27 cellular contexts compared by ENCODE assay signal in genomic region chr15:42141246-42141645, GRCh38. TPM values are rescaled to one million over a fixed set of nuclear protein-coding genes. Genes with fewer than 3 reads are reported as not detected.
A peak's percentile ranks its signal among the peaks of the same experiment; 100 is the strongest.
DNase-seq lines count a peak whose midpoint lies in the region; ATAC-seq, FAIRE-seq and TF ChIP-seq lines count a peak whose summit lies in the region.
"Had no signal": no experiment of that assay in that cellular context is flagged by ENCODE, and none has a peak within 500 bp of the region (broad histone marks: within the 10 kb centered on the region; RNA-seq: fewer than 3 reads in every experiment).

No MANE protein-coding gene starts in this region.

- H3K4me3 ChIP-seq in RWPE2 (ENCODE audit: severe bottlenecking) (no peak overlapping the region), HepG2 (replicated peaks in 1 of 3; ENCODE audit: insufficient read depth in 1 of 3, low read depth in 2 of 3, low read length in 3 of 3) (no peak overlapping the region), sigmoid colon (no peak overlapping the region), trophoblast cell (ENCODE audit: low read depth, low read length) (no peak overlapping the region)
- H3K4me3 ChIP-seq: SJCRH30 had no signal

- 80% methylated on average over 5 of the region's 7 CpGs for WGBS in HepG2 (ENCODE audit: low lambda C conversion rate)
- WGBS in sigmoid colon, 2 donors: 92 to 95% methylated on average over 7 of the region's 7 CpGs
- WGBS in trophoblast cell (ENCODE audit: extremely low coverage, insufficient coverage, insufficient read length): no CpG with 5 or more reads among the region's 7 CpGs

- TF ChIP-seq CTCF in RWPE2 (IDR thresholded peaks at IDR 0.05; ENCODE audit: poor library complexity, severe bottlenecking): no peak
- no peak for TF ChIP-seq CTCF in HepG2 (CRISPR knock-in tag; IDR thresholded peaks at IDR 0.05)
- no peak for TF ChIP-seq CTCF in sigmoid colon (IDR thresholded peaks at IDR 0.05)

- TF ChIP-seq EP300 in HepG2 (IDR thresholded peaks at IDR 0.05; ENCODE audit: low read depth in 2 of 2, low read length in 2 of 2): no peak
- no peak for TF ChIP-seq EP300 in HepG2 (CRISPR knock-in tag; IDR thresholded peaks at IDR 0.05; ENCODE audit: borderline replicate concordance)
- TF ChIP-seq EP300 in sigmoid colon (IDR thresholded peaks at IDR 0.05): no peak

- H3K79me2 ChIP-seq in HepG2 (ENCODE audit: insufficient read depth, low read length) (no peaks in the 10 kb centered on the region), trophoblast cell (ENCODE audit: control insufficient read depth, insufficient read depth, low read length, poor library complexity) (no peaks in the 10 kb centered on the region)

- H3K9ac ChIP-seq in HepG2 (ENCODE audit: insufficient read depth, low read depth, low read length) (no peak overlapping the region), trophoblast cell (ENCODE audit: low read length) (no peak overlapping the region)

- no peak overlapping the region for H3K23ac ChIP-seq in trophoblast cell (ENCODE audit: low read length)

- no peak for TF ChIP-seq POLR2A in HepG2 (IDR thresholded peaks at IDR 0.05; ENCODE audit: insufficient read depth in 1 of 2, low read depth in 2 of 2, low read length in 2 of 2)
- no peak for TF ChIP-seq POLR2A in sigmoid colon (IDR thresholded peaks at IDR 0.05)

- H4K20me1 ChIP-seq in HepG2 (ENCODE audit: insufficient read depth, low read length): no peaks in the 10 kb centered on the region

- in situ Hi-C loops in HepG2 (cut with HindIII; ENCODE audit: extremely low pct_ligation_motif_present, low pct_unique_long_range_greater_than_20kb): no loop called here

- H3K79me1 ChIP-seq in trophoblast cell (ENCODE audit: low read length): no peaks in the 10 kb centered on the region

- H3K4me1 ChIP-seq in RWPE2 (ENCODE audit: insufficient read depth, poor library complexity, severe bottlenecking) (no peaks in the 10 kb centered on the region), HepG2 (ENCODE audit: insufficient read depth, low read length) (peaks cover 59% of the 10 kb centered on the region), sigmoid colon (no peaks in the 10 kb centered on the region), trophoblast cell (ENCODE audit: control insufficient read depth in 1 of 2, insufficient read depth in 2 of 2, low read length in 2 of 2) (no peaks in the 10 kb centered on the region)
- H3K4me1 ChIP-seq: SJCRH30 had no signal

- intact Hi-C loops in HepG2 (cut with micrococcal nuclease; ENCODE audit: unreplicated experiment): no loop called here
- intact Hi-C loops in sigmoid colon (cut with DNase I): no loop called here

- CTCF ChIA-PET in HepG2 (lab: Yijun Ruan, JAX; ENCODE audit: low intra/inter-chr PET ratio, low total read pairs): no interaction called here

- no peak overlapping the region for H2BK12ac ChIP-seq in trophoblast cell (ENCODE audit: low read length)

- no peak overlapping the region for H2BK120ac ChIP-seq in trophoblast cell (ENCODE audit: insufficient read depth, low read length, poor library complexity)

- H3K14ac ChIP-seq in trophoblast cell (ENCODE audit: low read length): no peak overlapping the region

- H2BK5ac ChIP-seq in trophoblast cell (ENCODE audit: low read depth, low read length, poor library complexity): no peak overlapping the region

- H4K8ac ChIP-seq in trophoblast cell (ENCODE audit: low read depth, low read length): no peak overlapping the region

- H3K9me3 ChIP-seq in RWPE2 (ENCODE audit: severe bottlenecking): no peaks in the 10 kb centered on the region
- peaks cover 24% of the 10 kb centered on the region for H3K9me3 ChIP-seq in HepG2 (ENCODE audit: low read length)
- H3K9me3 ChIP-seq in sigmoid colon: no peaks in the 10 kb centered on the region
- H3K9me3 ChIP-seq in trophoblast cell (ENCODE audit: insufficient read depth, low read depth, low read length): peaks cover 4% of the 10 kb centered on the region
- H3K9me3 ChIP-seq: SJCRH30 had no signal

- no peak overlapping the region for H3K4ac ChIP-seq in trophoblast cell (ENCODE audit: low read depth, low read length)

- DNase-seq in activated effector memory CD4-positive, alpha-beta T cell treated with anti-CD3 and anti-CD28 coated beads, Interleukin-2, amount 50 U/mL, for 16 hours: peak; percentile 33
- no peak for DNase-seq in activated effector memory CD4-positive, alpha-beta T cell treated with Interleukin-2 at 50 U/mL for 16 hours
- peak; percentile 56 for DNase-seq in RWPE2 (ENCODE audit: low spot score)
- DNase-seq in HepG2 (ENCODE audit: low spot score): no peak
- DNase-seq in sigmoid colon: peak; percentile 57
- DNase-seq in RKO (ENCODE audit: low spot score): no peak
- no peak for DNase-seq in trophoblast cell
- DNase-seq: Calu3, DMS79 treated with DMSO at 0.1 percent for 48 hours, GF-D8, Karpas-422, NCI-H1092, NCI-H1417 treated with DMSO at 0.1 percent for 48 hours, NCI-H187, NCI-H2081 treated with DMSO at 0.1 percent for 48 hours, NCI-H2171, NCI-H226, NCI-H510A, NCI-H69, SJCRH30 had no signal

- no peaks in the 10 kb centered on the region for H3K27me3 ChIP-seq in RWPE2 (ENCODE audit: insufficient read depth, poor library complexity, severe bottlenecking)
- peaks cover 0 to 29% of the 10 kb centered on the region in 2 experiments; a peak in 2 of 5 replicates for H3K27me3 ChIP-seq in HepG2 (ENCODE audit: control insufficient read depth in 1 of 2, insufficient read depth in 2 of 2, low read length in 2 of 2)
- no peaks in the 10 kb centered on the region for H3K27me3 ChIP-seq in sigmoid colon
- H3K27me3 ChIP-seq in trophoblast cell (ENCODE audit: insufficient read depth, low read length): no peaks in the 10 kb centered on the region
- H3K27me3 ChIP-seq: SJCRH30 had no signal

- no peak overlapping the region for H4K12ac ChIP-seq in trophoblast cell (ENCODE audit: low read depth, low read length)

- ATAC-seq in RWPE2 (ENCODE audit: low read depth) (no peak), HepG2 (no peak)
- ATAC-seq: HCT116, Panc1 had no signal

- TF ChIP-seq RAD21 in HepG2 (CRISPR knock-in tag; IDR thresholded peaks at IDR 0.05): no peak

- H3K27ac ChIP-seq in RWPE2 (ENCODE audit: poor library complexity, severe bottlenecking): no peak overlapping the region
- no peak overlapping the region for H3K27ac ChIP-seq in HepG2 (ENCODE audit: extremely low read length, insufficient read depth, low read length)
- H3K27ac ChIP-seq in sigmoid colon: no peak overlapping the region
- no peak overlapping the region for H3K27ac ChIP-seq in trophoblast cell (ENCODE audit: low read depth, low read length)
- H3K27ac ChIP-seq: SJCRH30 had no signal

- no TSS peak for BruUV-seq in HepG2 (replicated peaks; lab: Mats Ljungman, UMichigan)

- H3K36me3 ChIP-seq in RWPE2 (ENCODE audit: low read depth) (no peaks in the 10 kb centered on the region), HepG2 (replicated peaks in 1 of 2; ENCODE audit: control insufficient read depth in 1 of 2, insufficient read depth in 2 of 2, low read length in 2 of 2) (no peaks in the 10 kb centered on the region), sigmoid colon (no peaks in the 10 kb centered on the region), trophoblast cell (ENCODE audit: control insufficient read depth in 1 of 2, insufficient read depth in 2 of 2, low read length in 2 of 2) (no peaks in the 10 kb centered on the region)
- H3K36me3 ChIP-seq: SJCRH30 had no signal

- POLR2A ChIA-PET in HepG2 (lab: Yijun Ruan, JAX): no interaction called here

- no peak overlapping the region for H3K18ac ChIP-seq in trophoblast cell (ENCODE audit: low read length)

- no peak overlapping the region for H4K91ac ChIP-seq in trophoblast cell (ENCODE audit: low read depth, low read length)

- FAIRE-seq in HepG2 (lab: Jason Lieb, UNC): no peak
- FAIRE-seq: GM12891 had no signal

- H3K4me2 ChIP-seq in HepG2 (ENCODE audit: low read depth, low read length) (no peak overlapping the region), trophoblast cell (ENCODE audit: low read length) (no peak overlapping the region)

- no peak overlapping the region for H2AK5ac ChIP-seq in trophoblast cell (ENCODE audit: low read length)

- H2AFZ ChIP-seq in HepG2 (ENCODE audit: low read length): no peak overlapping the region
- H2AFZ ChIP-seq in trophoblast cell (ENCODE audit: insufficient read depth, low read length, poor library complexity): no peak overlapping the region

RNA-seq across cellular contexts. Expression of gene PLA2G4F, which starts 15.2 kb away (rescaled TPM):
- total RNA-seq in HepG2 (2016; rRNA removed; fragmentation: Illumina TruSeq; extraction: Trizol) (not detected in 2 replicates), sigmoid colon (under 1 TPM in 2 of 4 donors, not detected in 2; under 0.01 to 0.71 TPM)
- not detected in 2 replicates for total RNA-seq in HepG2 (2016; cell fraction: cytosol; rRNA removed; fragmentation: Illumina TruSeq; extraction: Trizol; ENCODE audit: low read depth)
- total RNA-seq in HepG2 (2016; cell fraction: insoluble cytoplasmic fraction; rRNA removed; fragmentation: Illumina TruSeq; extraction: Trizol): not detected in 2 replicates
- not detected in 2 replicates for total RNA-seq in HepG2 (2016; cell fraction: membrane; rRNA removed; fragmentation: Illumina TruSeq; extraction: Trizol)
- total RNA-seq in HepG2 (2016; cell fraction: nucleus; rRNA removed; fragmentation: Illumina TruSeq; extraction: Trizol): not detected in 2 replicates
- polyA plus RNA-seq in HepG2 (2011; rRNA removed) (0.01 and 0.07 TPM in 2 replicates), sigmoid colon (10 to 100 TPM in 2 of 3 donors, 1 to 10 TPM in 1; 7.2 to 28.8 (median 12.9) TPM)
- polyA plus RNA-seq in HepG2 (2011; cell fraction: cytosol; rRNA removed): not detected in 2 replicates
- not detected in 2 replicates for polyA plus RNA-seq in HepG2 (2011; cell fraction: nucleus; rRNA removed)
- not detected in 2 replicates for polyA plus RNA-seq in HepG2 (2012)
- not detected in 2 replicates for polyA plus RNA-seq in HepG2 (2016; cell fraction: cytosol; fragmentation: Illumina TruSeq; extraction: Trizol; ENCODE audit: low read depth)
- not detected in 2 replicates for polyA plus RNA-seq in HepG2 (2016; cell fraction: insoluble cytoplasmic fraction; fragmentation: Illumina TruSeq; extraction: Trizol; ENCODE audit: low read depth)
- polyA plus RNA-seq in HepG2 (2016; cell fraction: membrane; fragmentation: Illumina TruSeq; extraction: Trizol; ENCODE audit: low read depth): not detected in 2 replicates
- polyA plus RNA-seq in HepG2 (2016; cell fraction: nucleus; fragmentation: Illumina TruSeq; extraction: Trizol; ENCODE audit: insufficient read depth, low read depth): not detected in 2 replicates
- 0.16 TPM in 1 of 2 replicates, not detected in the other for polyA minus RNA-seq in HepG2 (2011; rRNA and poly(A)+ RNA removed; ENCODE audit: low replicate concordance)
- polyA minus RNA-seq in HepG2 (2011; cell fraction: cytosol; rRNA and poly(A)+ RNA removed): not detected in 2 replicates
- polyA minus RNA-seq in HepG2 (2011; cell fraction: nucleus; rRNA and poly(A)+ RNA removed): not detected in 2 replicates
- 0.96 and 1.1 TPM in 2 replicates for polyA plus RNA-seq in trophoblast cell (2013)
- total RNA-seq: A172, H4, OCI-LY7, SJCRH30 had no signal
- polyA plus RNA-seq: BJ had no signal

RNA-seq across cellular contexts. Expression of gene PLA2G4D, which starts 46.9 kb away (rescaled TPM):
- total RNA-seq in HepG2 (2016; rRNA removed; fragmentation: Illumina TruSeq; extraction: Trizol) (0.04 TPM in 1 of 2 replicates, not detected in the other), sigmoid colon (under 1 TPM in 1 of 4 donors, not detected in 3; 0.28 TPM)
- not detected in 2 replicates for total RNA-seq in HepG2 (2016; cell fraction: cytosol; rRNA removed; fragmentation: Illumina TruSeq; extraction: Trizol; ENCODE audit: low read depth)
- total RNA-seq in HepG2 (2016; cell fraction: insoluble cytoplasmic fraction; rRNA removed; fragmentation: Illumina TruSeq; extraction: Trizol): not detected in 2 replicates
- total RNA-seq in HepG2 (2016; cell fraction: membrane; rRNA removed; fragmentation: Illumina TruSeq; extraction: Trizol): not detected in 2 replicates
- total RNA-seq in HepG2 (2016; cell fraction: nucleus; rRNA removed; fragmentation: Illumina TruSeq; extraction: Trizol): not detected in 2 replicates
- polyA plus RNA-seq in HepG2 (2011; rRNA removed) (0.21 and 0.29 TPM in 2 replicates), sigmoid colon (under 1 TPM in 2 of 3 donors, not detected in 1; under 0.01 to 0.31 TPM)
- polyA plus RNA-seq in HepG2 (2011; cell fraction: cytosol; rRNA removed): 0.11 and 0.14 TPM in 2 replicates
- polyA plus RNA-seq in HepG2 (2011; cell fraction: nucleus; rRNA removed): 0.78 and 1.4 TPM in 2 replicates
- 0.16 and 0.30 TPM in 2 replicates for polyA plus RNA-seq in HepG2 (2012)
- not detected in 2 replicates for polyA plus RNA-seq in HepG2 (2016; cell fraction: cytosol; fragmentation: Illumina TruSeq; extraction: Trizol; ENCODE audit: low read depth)
- polyA plus RNA-seq in HepG2 (2016; cell fraction: insoluble cytoplasmic fraction; fragmentation: Illumina TruSeq; extraction: Trizol; ENCODE audit: low read depth): not detected in 2 replicates
- not detected in 2 replicates for polyA plus RNA-seq in HepG2 (2016; cell fraction: membrane; fragmentation: Illumina TruSeq; extraction: Trizol; ENCODE audit: low read depth)
- 0.13 TPM in 1 of 2 replicates, not detected in the other for polyA plus RNA-seq in HepG2 (2016; cell fraction: nucleus; fragmentation: Illumina TruSeq; extraction: Trizol; ENCODE audit: insufficient read depth, low read depth)
- 0.18 TPM in 1 of 2 replicates, not detected in the other for polyA minus RNA-seq in HepG2 (2011; rRNA and poly(A)+ RNA removed; ENCODE audit: low replicate concordance)
- polyA minus RNA-seq in HepG2 (2011; cell fraction: cytosol; rRNA and poly(A)+ RNA removed): not detected in 2 replicates
- 0.13 TPM in 1 of 2 replicates, not detected in the other for polyA minus RNA-seq in HepG2 (2011; cell fraction: nucleus; rRNA and poly(A)+ RNA removed)
- polyA plus RNA-seq in trophoblast cell (2013): not detected in 2 replicates
- total RNA-seq: A172, Calu3, H4, OCI-LY7, SJCRH30 had no signal
- polyA plus RNA-seq: BJ had no signal

Comparison
In these comparisons a context has a peak if more than half of its experiments do, and no peak if none do; other contexts are left out.
1. DNase-seq: peak in activated effector memory CD4-positive, alpha-beta T cell treated with anti-CD3 and anti-CD28 coated beads, Interleukin-2, amount 50 U/mL, for 16 hours (single experiment), RWPE2 (single experiment) and sigmoid colon (single experiment); none in activated effector memory CD4-positive, alpha-beta T cell treated with Interleukin-2 at 50 U/mL for 16 hours (single experiment), HepG2 (single experiment), RKO (single experiment) and trophoblast cell (0 of 2).